Comparison of ENCODE assay signal across 1 cellular context in the genomic region with DNA sequence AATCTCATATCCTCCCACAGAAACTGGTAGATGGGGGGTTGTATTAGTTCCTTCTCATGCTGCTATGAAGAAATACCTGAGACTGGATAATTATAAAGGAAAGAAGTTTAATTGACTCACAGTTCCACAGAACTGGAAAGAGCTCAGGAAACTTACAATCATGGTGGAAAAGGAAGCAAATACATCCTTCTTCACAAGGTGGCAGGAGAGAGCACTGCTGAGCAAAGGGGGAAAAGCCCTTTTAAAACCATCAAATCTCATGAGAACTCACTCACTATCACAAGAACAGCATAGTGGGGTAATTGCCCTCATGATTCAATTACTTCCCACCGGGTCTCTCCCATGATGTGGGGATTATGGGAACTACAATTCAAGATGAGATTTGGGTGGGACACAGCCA.
TF ChIP-seq lines count a peak whose summit lies in the region.

No MANE protein-coding gene starts in this region.

TF ChIP-seq in HepG2, 621 proteins besides CTCF, POLR2A, EP300 and RAD21 (continued from another document):
- TF ChIP-seq, protein P1, sequence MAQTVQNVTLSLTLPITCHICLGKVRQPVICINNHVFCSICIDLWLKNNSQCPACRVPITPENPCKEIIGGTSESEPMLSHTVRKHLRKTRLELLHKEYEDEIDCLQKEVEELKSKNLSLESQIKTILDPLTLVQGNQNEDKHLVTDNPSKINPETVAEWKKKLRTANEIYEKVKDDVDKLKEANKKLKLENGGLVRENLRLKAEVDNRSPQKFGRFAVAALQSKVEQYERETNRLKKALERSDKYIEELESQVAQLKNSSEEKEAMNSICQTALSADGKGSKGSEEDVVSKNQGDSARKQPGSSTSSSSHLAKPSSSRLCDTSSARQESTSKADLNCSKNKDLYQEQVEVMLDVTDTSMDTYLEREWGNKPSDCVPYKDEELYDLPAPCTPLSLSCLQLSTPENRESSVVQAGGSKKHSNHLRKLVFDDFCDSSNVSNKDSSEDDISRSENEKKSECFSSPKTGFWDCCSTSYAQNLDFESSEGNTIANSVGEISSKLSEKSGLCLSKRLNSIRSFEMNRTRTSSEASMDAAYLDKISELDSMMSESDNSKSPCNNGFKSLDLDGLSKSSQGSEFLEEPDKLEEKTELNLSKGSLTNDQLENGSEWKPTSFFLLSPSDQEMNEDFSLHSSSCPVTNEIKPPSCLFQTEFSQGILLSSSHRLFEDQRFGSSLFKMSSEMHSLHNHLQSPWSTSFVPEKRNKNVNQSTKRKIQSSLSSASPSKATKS (CRISPR knock-in tag; IDR thresholded peaks at IDR 0.05): no peak
